8 cellular contexts compared by ENCODE assay signal in the genomic region with DNA sequence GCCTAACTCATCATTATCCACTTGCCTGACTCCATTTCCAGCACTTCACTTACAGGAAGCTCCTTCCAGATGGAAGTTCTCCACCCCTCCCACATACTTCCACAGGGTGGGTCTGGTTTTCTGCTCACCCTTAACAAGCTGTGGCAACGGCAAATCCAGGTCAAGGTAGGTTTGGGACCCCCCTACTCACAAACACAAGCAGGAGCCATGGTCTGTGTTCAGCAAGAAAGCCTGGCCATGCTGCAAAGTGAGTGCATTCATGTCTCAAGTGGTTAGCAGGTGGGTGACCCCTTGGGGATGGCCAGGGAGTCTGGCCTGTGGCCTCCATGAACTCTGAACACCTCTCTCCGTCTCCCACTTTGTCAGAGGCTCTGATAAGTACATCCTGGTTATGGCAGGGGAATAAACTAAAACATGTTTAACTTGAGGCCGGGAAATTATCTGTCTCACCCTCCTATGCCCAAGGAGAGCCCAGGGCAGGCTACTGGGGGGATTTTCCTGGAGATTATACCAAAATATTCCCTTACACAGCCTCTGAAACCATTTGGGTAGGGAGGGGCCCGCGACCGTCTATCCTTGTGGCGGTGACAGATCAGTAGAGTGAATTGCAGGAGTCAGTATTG. TPM values are rescaled to one million over a fixed set of nuclear protein-coding genes. Genes with fewer than 3 reads are reported as not detected.
A peak's percentile ranks its signal among the peaks of the same experiment; 100 is the strongest.
DNase-seq lines count a peak whose midpoint lies in the region; ATAC-seq, FAIRE-seq and TF ChIP-seq lines count a peak whose summit lies in the region.

No MANE protein-coding gene starts in this region.

- no peak for FAIRE-seq in RCC 7860 (lab: Jason Lieb, UNC)

- H3K36me3 Mint-ChIP-seq in CD14-positive monocyte (peaks cover 0 to 12% of the 10 kb centered on the region in 2 donors), nephron progenitor cell (ENCODE audit: low read depth) (peaks cover 30% of the 10 kb centered on the region)
- no peaks in the 10 kb centered on the region for H3K36me3 Mint-ChIP-seq in effector memory CD8-positive, alpha-beta T cell (ENCODE audit: insufficient read depth)

- peak overlapping the region; percentile 67 for H3K4me3 ChIP-seq in NT2/D1 (ENCODE audit: insufficient read length, low read depth)

- intact Hi-C loops in CD14-positive monocyte (cut with micrococcal nuclease) = loop anchor here in 1 of 2 donors (5.0 to 10.0 kb wide), 2 partner anchors 85 to 162 kb away; partner anchors contain the start of gene ADD3

- H3K27me3 ChIP-seq in NT2/D1 (ENCODE audit: insufficient read depth, insufficient read length) = peaks cover 11% of the 10 kb centered on the region

- H3K9ac ChIP-seq in NT2/D1 (ENCODE audit: insufficient read length, low read depth) = peak overlapping the region; percentile 90

- TF ChIP-seq CTCF in CD14-positive monocyte (IDR thresholded peaks at IDR 0.05) (no peak), nephron progenitor cell (IDR thresholded peaks at IDR 0.05) (no peak)

- H3K27ac Mint-ChIP-seq in CD14-positive monocyte (peak overlapping the region; percentile 92 to 97 (median 95)), nephron progenitor cell (peak overlapping the region; percentile 75)
- peak overlapping the region; percentile 94 to 96 for H3K27ac Mint-ChIP-seq in effector memory CD8-positive, alpha-beta T cell

- H3K4me1 Mint-ChIP-seq in CD14-positive monocyte (peaks cover 48% of the 10 kb centered on the region), nephron progenitor cell (peaks cover 34% of the 10 kb centered on the region)
- peaks cover 46 to 55% of the 10 kb centered on the region in 2 donors for H3K4me1 Mint-ChIP-seq in effector memory CD8-positive, alpha-beta T cell (ENCODE audit: low read depth in 2 of 2)

- H3K9me3 Mint-ChIP-seq in CD14-positive monocyte (peaks cover 0 to 5% (median 0%) of the 10 kb centered on the region in 7 donors), nephron progenitor cell (peaks cover 2% of the 10 kb centered on the region)
- no peaks in the 10 kb centered on the region for H3K9me3 Mint-ChIP-seq in effector memory CD8-positive, alpha-beta T cell

- no peaks in the 10 kb centered on the region for H3K27me3 Mint-ChIP-seq in CD14-positive monocyte (ENCODE audit: low read depth in 3 of 3)
- no peaks in the 10 kb centered on the region for H3K27me3 Mint-ChIP-seq in effector memory CD8-positive, alpha-beta T cell
- H3K27me3 Mint-ChIP-seq in nephron progenitor cell (ENCODE audit: low read depth, poor library complexity) = peaks cover 7% of the 10 kb centered on the region

- no peak for ATAC-seq in effector memory CD8-positive, alpha-beta T cell (replicated peaks)
- no peak for ATAC-seq in GM18520 (IDR thresholded peaks at IDR 0.05; ENCODE audit: unreplicated experiment)
- ATAC-seq in GM18867 (IDR thresholded peaks at IDR 0.05; ENCODE audit: unreplicated experiment) = no peak

- no peaks in the 10 kb centered on the region for H3K9me3 ChIP-seq in NT2/D1 (ENCODE audit: insufficient read depth, low read length)

- DNase-seq in CD14-positive monocyte (ENCODE audit: low spot score) = no peak
- DNase-seq in NT2/D1 (ENCODE audit: low read depth, low spot score) = no peak
- DNase-seq in effector memory CD8-positive, alpha-beta T cell = no peak
- no peak for DNase-seq in nephron progenitor cell
- DNase-seq in stimulated activated CD4-positive, alpha-beta T cell treated with anti-CD3 and anti-CD28 coated beads, Interleukin-12 subunit alpha, Interleukin-12 subunit beta, amount 100 ng/mL, for 4 hours = no peak
- no peak for DNase-seq in RCC 7860 (ENCODE audit: low spot score)

- H3K4me3 Mint-ChIP-seq in CD14-positive monocyte (peak overlapping the region; percentile 83 to 91), nephron progenitor cell (peak overlapping the region; percentile 88)
- peak overlapping the region; percentile 86 to 87 for H3K4me3 Mint-ChIP-seq in effector memory CD8-positive, alpha-beta T cell

- peaks cover 6% of the 10 kb centered on the region for H3K4me1 ChIP-seq in NT2/D1 (ENCODE audit: insufficient read depth, insufficient read length)

- peaks cover 14% of the 10 kb centered on the region for H3K36me3 ChIP-seq in NT2/D1 (ENCODE audit: insufficient read depth, insufficient read length, low read length)

RNA-seq across cellular contexts. Expression of gene XPNPEP1, which starts 0.8 kb away (rescaled TPM):
- polyA plus RNA-seq in CD14-positive monocyte = 10 to 100 TPM; 32.1 to 38.4 TPM
